1 cellular context compared by ENCODE assay signal in genomic region chr20:37379967-37380828, GRCh38.
TF ChIP-seq lines count a peak whose summit lies in the region.

No MANE protein-coding gene starts in this region.

TF ChIP-seq in A549, 52 proteins besides CTCF, POLR2A, EP300 and RAD21 (continued from another document):
- TF ChIP-seq ELK1 (IDR thresholded peaks at IDR 0.05; ENCODE audit: low read depth, low read length) (no peak), HOXB5 (CRISPR knock-in tag; IDR thresholded peaks at IDR 0.05) (peak; percentile 88; the same call in 1 of the 2 replicates), ZSCAN20 (CRISPR knock-in tag; IDR thresholded peaks at IDR 0.05) (peak; percentile 63), FOSB (CRISPR knock-in tag; IDR thresholded peaks at IDR 0.05) (peak; percentile 91), JUNB (IDR thresholded peaks at IDR 0.05) (peak; percentile 87), HOXA7 (CRISPR knock-in tag; IDR thresholded peaks at IDR 0.05) (peak; percentile 81), NPAS2 (CRISPR knock-in tag; IDR thresholded peaks at IDR 0.05; ENCODE audit: borderline replicate concordance) (no peak), HEYL (CRISPR knock-in tag; IDR thresholded peaks at IDR 0.05) (peak; percentile 90), ZC3H11A (IDR thresholded peaks at IDR 0.05) (no peak), MAZ (IDR thresholded peaks at IDR 0.05; ENCODE audit: borderline replicate concordance, low read depth, low read length) (no peak), GATA3 (IDR thresholded peaks at IDR 0.05; ENCODE audit: borderline replicate concordance) (peak; percentile 89), POLR2AphosphoS2 (conservative IDR thresholded peaks at IDR 0.05; ENCODE audit: low read length) (no peak), ZNF302 (CRISPR knock-in tag; IDR thresholded peaks at IDR 0.05) (peak; percentile 42; the same call in 1 of the 2 replicates), SREBF2 (IDR thresholded peaks at IDR 0.05) (no peak), E2F6 (IDR thresholded peaks at IDR 0.05; ENCODE audit: borderline replicate concordance, low read depth) (no peak), SMC3 (IDR thresholded peaks at IDR 0.05) (no peak), BHLHE40 (IDR thresholded peaks at IDR 0.05; ENCODE audit: low read depth, low read length) (no peak), EHF (CRISPR knock-in tag; IDR thresholded peaks at IDR 0.05) (peak; percentile 68; the same call in 1 of the 2 replicates)
- TF ChIP-seq, protein P1, sequence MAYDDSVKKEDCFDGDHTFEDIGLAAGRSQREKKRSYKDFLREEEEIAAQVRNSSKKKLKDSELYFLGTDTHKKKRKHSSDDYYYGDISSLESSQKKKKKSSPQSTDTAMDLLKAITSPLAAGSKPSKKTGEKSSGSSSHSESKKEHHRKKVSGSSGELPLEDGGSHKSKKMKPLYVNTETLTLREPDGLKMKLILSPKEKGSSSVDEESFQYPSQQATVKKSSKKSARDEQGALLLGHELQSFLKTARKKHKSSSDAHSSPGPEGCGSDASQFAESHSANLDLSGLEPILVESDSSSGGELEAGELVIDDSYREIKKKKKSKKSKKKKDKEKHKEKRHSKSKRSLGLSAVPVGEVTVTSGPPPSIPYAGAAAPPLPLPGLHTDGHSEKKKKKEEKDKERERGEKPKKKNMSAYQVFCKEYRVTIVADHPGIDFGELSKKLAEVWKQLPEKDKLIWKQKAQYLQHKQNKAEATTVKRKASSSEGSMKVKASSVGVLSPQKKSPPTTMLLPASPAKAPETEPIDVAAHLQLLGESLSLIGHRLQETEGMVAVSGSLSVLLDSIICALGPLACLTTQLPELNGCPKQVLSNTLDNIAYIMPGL (CRISPR knock-in tag; IDR thresholded peaks at IDR 0.05; ENCODE audit: borderline replicate concordance) = peak; percentile 66; the same call in 1 of the 2 replicates
- TF ChIP-seq, protein P2, sequence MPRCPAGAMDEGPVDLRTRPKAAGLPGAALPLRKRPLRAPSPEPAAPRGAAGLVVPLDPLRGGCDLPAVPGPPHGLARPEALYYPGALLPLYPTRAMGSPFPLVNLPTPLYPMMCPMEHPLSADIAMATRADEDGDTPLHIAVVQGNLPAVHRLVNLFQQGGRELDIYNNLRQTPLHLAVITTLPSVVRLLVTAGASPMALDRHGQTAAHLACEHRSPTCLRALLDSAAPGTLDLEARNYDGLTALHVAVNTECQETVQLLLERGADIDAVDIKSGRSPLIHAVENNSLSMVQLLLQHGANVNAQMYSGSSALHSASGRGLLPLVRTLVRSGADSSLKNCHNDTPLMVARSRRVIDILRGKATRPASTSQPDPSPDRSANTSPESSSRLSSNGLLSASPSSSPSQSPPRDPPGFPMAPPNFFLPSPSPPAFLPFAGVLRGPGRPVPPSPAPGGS (IDR thresholded peaks at IDR 0.05) = no peak
- TF ChIP-seq, protein P3, sequence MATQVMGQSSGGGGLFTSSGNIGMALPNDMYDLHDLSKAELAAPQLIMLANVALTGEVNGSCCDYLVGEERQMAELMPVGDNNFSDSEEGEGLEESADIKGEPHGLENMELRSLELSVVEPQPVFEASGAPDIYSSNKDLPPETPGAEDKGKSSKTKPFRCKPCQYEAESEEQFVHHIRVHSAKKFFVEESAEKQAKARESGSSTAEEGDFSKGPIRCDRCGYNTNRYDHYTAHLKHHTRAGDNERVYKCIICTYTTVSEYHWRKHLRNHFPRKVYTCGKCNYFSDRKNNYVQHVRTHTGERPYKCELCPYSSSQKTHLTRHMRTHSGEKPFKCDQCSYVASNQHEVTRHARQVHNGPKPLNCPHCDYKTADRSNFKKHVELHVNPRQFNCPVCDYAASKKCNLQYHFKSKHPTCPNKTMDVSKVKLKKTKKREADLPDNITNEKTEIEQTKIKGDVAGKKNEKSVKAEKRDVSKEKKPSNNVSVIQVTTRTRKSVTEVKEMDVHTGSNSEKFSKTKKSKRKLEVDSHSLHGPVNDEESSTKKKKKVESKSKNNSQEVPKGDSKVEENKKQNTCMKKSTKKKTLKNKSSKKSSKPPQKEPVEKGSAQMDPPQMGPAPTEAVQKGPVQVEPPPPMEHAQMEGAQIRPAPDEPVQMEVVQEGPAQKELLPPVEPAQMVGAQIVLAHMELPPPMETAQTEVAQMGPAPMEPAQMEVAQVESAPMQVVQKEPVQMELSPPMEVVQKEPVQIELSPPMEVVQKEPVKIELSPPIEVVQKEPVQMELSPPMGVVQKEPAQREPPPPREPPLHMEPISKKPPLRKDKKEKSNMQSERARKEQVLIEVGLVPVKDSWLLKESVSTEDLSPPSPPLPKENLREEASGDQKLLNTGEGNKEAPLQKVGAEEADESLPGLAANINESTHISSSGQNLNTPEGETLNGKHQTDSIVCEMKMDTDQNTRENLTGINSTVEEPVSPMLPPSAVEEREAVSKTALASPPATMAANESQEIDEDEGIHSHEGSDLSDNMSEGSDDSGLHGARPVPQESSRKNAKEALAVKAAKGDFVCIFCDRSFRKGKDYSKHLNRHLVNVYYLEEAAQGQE (IDR thresholded peaks at IDR 0.05) = no peak
TF ChIP-seq in A549: peak in this region for 25.
